In genomic region chr1:60948486-60948885, GRCh38 we compare ENCODE assay signal across 22 cellular contexts.
A peak's percentile ranks its signal among the peaks of the same experiment; 100 is the strongest.
DNase-seq lines count a peak whose midpoint lies in the region; ATAC-seq and TF ChIP-seq lines count a peak whose summit lies in the region.
"Had no signal": no experiment of that assay in that cellular context is flagged by ENCODE, and none has a peak within 500 bp of the region (broad histone marks: within the 10 kb centered on the region; RNA-seq: fewer than 3 reads in every experiment).

No MANE protein-coding gene starts in this region.

- POLR2A ChIA-PET in HEK293 (lab: Yijun Ruan, JAX) = interaction anchor here (1.0 kb wide), 1 partner anchor 55 kb away, joined by 7 read pairs; no protein-coding TSS in a partner anchor

- no peaks in the 10 kb centered on the region for H3K36me3 Mint-ChIP-seq in chondrocyte (ENCODE audit: low read depth)
- H3K36me3 Mint-ChIP-seq: CD4-positive, alpha-beta memory T cell had no signal

- H3K27me3 ChIP-seq in thyroid gland = no peaks in the 10 kb centered on the region

- H3K4me3 Mint-ChIP-seq in chondrocyte (ENCODE audit: unreplicated experiment) = no peak overlapping the region
- H3K4me3 Mint-ChIP-seq: CD4-positive, alpha-beta memory T cell had no signal

- peak overlapping the region; percentile 20 for H3K27ac Mint-ChIP-seq in chondrocyte (ENCODE audit: unreplicated experiment)
- H3K27ac Mint-ChIP-seq: CD4-positive, alpha-beta memory T cell had no signal

- H3K9me3 Mint-ChIP-seq in chondrocyte (ENCODE audit: low read depth) = no peaks in the 10 kb centered on the region
- H3K9me3 Mint-ChIP-seq: CD4-positive, alpha-beta memory T cell had no signal

- TF ChIP-seq CTCF in HEK293 (tag by site-specific recombination; IDR thresholded peaks at IDR 0.05) (no peak), chondrocyte (IDR thresholded peaks at IDR 0.05) (no peak), thyroid gland (IDR thresholded peaks at IDR 0.05) (no peak)

- no peaks in the 10 kb centered on the region for H3K4me1 ChIP-seq in HEK293 (ENCODE audit: control insufficient read depth, insufficient read depth, low read length)
- H3K4me1 ChIP-seq in thyroid gland = peaks cover 4 to 11% of the 10 kb centered on the region in 2 donors
- H3K4me1 ChIP-seq: Caco-2, HAP-1 had no signal

- CTCF ChIA-PET in HEK293 (lab: Yijun Ruan, JAX) = interaction anchor here (0.8 kb wide), 1 partner anchor 640 kb away, joined by 3 read pairs; no protein-coding TSS in a partner anchor

- H3K27me3 Mint-ChIP-seq in chondrocyte (ENCODE audit: low read depth) = no peaks in the 10 kb centered on the region

- H3K9me3 ChIP-seq in HEK293 (ENCODE audit: control insufficient read depth, insufficient read depth, low read depth, low read length) = no peaks in the 10 kb centered on the region
- H3K9me3 ChIP-seq in thyroid gland = no peaks in the 10 kb centered on the region
- H3K9me3 ChIP-seq: Caco-2, HAP-1 had no signal

- H3K27ac ChIP-seq in HEK293 (ENCODE audit: extremely low read depth, low read depth, low read length) (no peak overlapping the region), thyroid gland (peak overlapping the region in 1 of 3 donors; percentile 12)
- H3K27ac ChIP-seq: GM23248 had no signal

- DNase-seq in chondrocyte (ENCODE audit: low spot score) = no peak
- no peak for DNase-seq in left ventricle myocardium superior
- DNase-seq in thyroid gland = peak; percentile 54 to 58
- DNase-seq in NK-92 (lab: John Stamatoyannopoulos, UW; ENCODE audit: unreplicated experiment) = no peak
- DNase-seq: Caco-2; CD4-positive, alpha-beta memory T cell; DMS 273 treated with DMSO at 0.1 percent for 48 hours; DMS79 treated with DMSO at 0.1 percent for 48 hours; GM23248; KG1; MV-4-11; NCI-H1105 treated with DMSO at 0.1 percent for 48 hours; NCI-H2029 treated with DMSO at 0.1 percent for 48 hours; NCI-H226; NCI-H524; NCI-H774; OCI-M1 had no signal

- TF ChIP-seq POLR2A in thyroid gland (IDR thresholded peaks at IDR 0.05) = no peak

- H3K4me1 Mint-ChIP-seq in chondrocyte (ENCODE audit: low read depth) = peaks cover 5% of the 10 kb centered on the region
- H3K4me1 Mint-ChIP-seq: CD4-positive, alpha-beta memory T cell had no signal

- WGBS in thyroid gland, 2 donors = 26 to 42% methylated on average over 1 of the region's 1 CpG

- H3K4me3 ChIP-seq in HEK293 (ENCODE audit: low read depth, low read length) (no peak overlapping the region), thyroid gland (replicated peaks in 1 of 3) (no peak overlapping the region)
- H3K4me3 ChIP-seq: GM12878, GM23248, HAP-1 had no signal

- ATAC-seq in left ventricle myocardium superior (peak; percentile 95), HG03565 (IDR thresholded peaks at IDR 0.05; ENCODE audit: unreplicated experiment) (no peak), GM19463 (IDR thresholded peaks at IDR 0.05; ENCODE audit: unreplicated experiment) (no peak)
- ATAC-seq: GM12878 had no signal

- intact Hi-C loops in left ventricle myocardium superior (cut with micrococcal nuclease) (no loop called here), thyroid gland (cut with DNase I) (no loop called here)

- H3K36me3 ChIP-seq in HEK293 (ENCODE audit: control insufficient read depth in 2 of 2, insufficient read depth in 1 of 2, low read length in 2 of 2) (no peaks in the 10 kb centered on the region), thyroid gland (no peaks in the 10 kb centered on the region)
- H3K36me3 ChIP-seq: HAP-1 had no signal

TF ChIP-seq in HEK293, 187 proteins besides CTCF, POLR2A, EP300 and RAD21:
- TF ChIP-seq SCRT2 (tag by site-specific recombination; IDR thresholded peaks at IDR 0.05) (peak; percentile 70), GLIS2 (tag by site-specific recombination; IDR thresholded peaks at IDR 0.05) (no peak), ZNF510 (tag by site-specific recombination; IDR thresholded peaks at IDR 0.05; ENCODE audit: insufficient replicate concordance) (no peak), SCRT1 (tag by site-specific recombination; IDR thresholded peaks at IDR 0.05; ENCODE audit: borderline replicate concordance) (0 out of 2 replicates have a peak, but pooled peaks have one; percentile 16)

Comparison
In these comparisons a context has a peak if more than half of its experiments do, and no peak if none do; other contexts are left out.
1. DNase-seq: peak in thyroid gland (2 of 2); none in chondrocyte (single experiment), left ventricle myocardium superior (single experiment) and NK-92 (single experiment).